In the genomic region with DNA sequence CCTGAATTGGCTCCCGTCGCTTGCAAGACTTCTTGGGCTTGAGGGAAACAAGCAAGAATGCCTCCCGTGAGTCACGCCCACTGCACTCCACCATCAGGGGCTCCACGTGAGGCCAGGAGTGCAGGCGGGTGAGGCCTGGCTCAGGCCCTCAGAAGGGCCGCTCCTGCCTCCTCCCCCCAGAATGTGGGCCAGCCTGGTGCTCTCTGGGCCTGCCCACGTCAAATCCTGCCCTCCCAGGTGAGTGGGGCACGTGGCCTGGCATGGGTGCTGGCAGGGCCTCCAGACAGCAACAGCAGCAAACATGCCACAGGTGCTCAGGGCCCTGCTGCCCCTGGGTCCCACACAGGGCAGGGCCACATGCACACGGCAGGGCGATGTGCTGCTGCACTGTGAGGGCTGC, we compare ENCODE assay signal across 26 cellular contexts.
"Had no signal": no experiment of that assay in that cellular context is flagged by ENCODE, and none has a peak within 500 bp of the region (broad histone marks: within the 10 kb centered on the region; RNA-seq: fewer than 3 reads in every experiment).

No MANE protein-coding gene starts in this region.

- H3K9me3 ChIP-seq: gastrocnemius medialis had no signal

- H3K27ac ChIP-seq: brain microvascular endothelial cell, coronary artery, dorsolateral prefrontal cortex, gastrocnemius medialis had no signal

- H3K27me3 ChIP-seq: brain microvascular endothelial cell, dorsolateral prefrontal cortex, gastrocnemius medialis had no signal

- H3K4me3 ChIP-seq: coronary artery, dorsolateral prefrontal cortex, gastrocnemius medialis had no signal

- FAIRE-seq: astrocyte, bronchial epithelial cell had no signal

- DNase-seq: activated CD4-positive, alpha-beta memory T cell treated with anti-CD3 and anti-CD28 coated beads, Interleukin-2, amount 10 ng/mL, durations not matched to agents 7 days and 5 days; activated CD4-positive, alpha-beta T cell treated with anti-CD3 and anti-CD28 coated beads for 1 hour; activated CD4-positive, alpha-beta T cell treated with anti-CD3 and anti-CD28 coated beads for 4 hours; activated CD4-positive, alpha-beta T cell treated with anti-CD3 and anti-CD28 coated beads, Interleukin-2, amount 10 ng/mL, durations not matched to agents 7 days and 5 days; activated CD4-positive, alpha-beta T cell treated with anti-CD3 and anti-CD28 coated beads, Interleukin-2, amount 50 U/mL, for 4 hours; activated CD8-positive, alpha-beta memory T cell treated with anti-CD3 and anti-CD28 coated beads, Interleukin-2, amount 50 U/mL, for 48 hours; activated gamma-delta T cell; activated naive CD4-positive, alpha-beta T cell; activated naive CD4-positive, alpha-beta T cell treated with anti-CD3 and anti-CD28 coated beads, Interleukin-2, amount 50 U/mL, for 16 hours; activated T-cell treated with anti-CD3 and anti-CD28 coated beads for 4 hours; activated T-cell treated with anti-CD3 and anti-CD28 coated beads, Interleukin-2, amount 50 U/mL, for 24 hours; activated T-cell treated with anti-CD3 and anti-CD28 coated beads, Interleukin-2, amount 50 U/mL, for 72 hours; amniotic stem cell; anterior cingulate cortex; brain microvascular endothelial cell; dorsolateral prefrontal cortex; effector memory CD4-positive, alpha-beta T cell; endodermal cell; foreskin fibroblast; gastrocnemius medialis; glutamatergic neuron; T-helper 2 cell had no signal

- ATAC-seq: activated T-cell treated with anti-CD3 and anti-CD28 coated beads, Interleukin-2, amount 50 U/mL, for 72 hours; esophagus mucosa; gastrocnemius medialis had no signal
